Comparison of ENCODE assay signal across 30 cellular contexts in the genomic region with DNA sequence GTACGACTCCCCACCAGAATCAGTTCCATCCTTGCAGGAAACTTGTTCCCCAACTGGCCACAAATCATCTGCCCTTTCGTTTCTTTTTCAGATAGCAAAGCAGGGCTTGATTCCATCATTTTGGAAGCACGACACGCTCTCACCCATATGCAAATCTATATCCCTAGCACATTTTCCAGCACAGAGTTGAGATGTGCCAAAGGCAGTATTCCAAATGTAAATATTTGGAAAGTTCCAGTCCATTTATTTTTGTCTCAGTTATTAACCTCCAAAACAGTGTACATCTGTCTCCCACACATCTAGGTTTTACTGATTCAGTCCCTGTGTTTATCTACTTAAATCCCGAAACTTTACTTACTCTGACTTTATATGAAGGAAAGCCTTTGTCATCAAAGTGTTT.
A peak's percentile ranks its signal among the peaks of the same experiment; 100 is the strongest.
DNase-seq lines count a peak whose midpoint lies in the region; ATAC-seq, FAIRE-seq and TF ChIP-seq lines count a peak whose summit lies in the region.
"Had no signal": no experiment of that assay in that cellular context is flagged by ENCODE, and none has a peak within 500 bp of the region (broad histone marks: within the 10 kb centered on the region; RNA-seq: fewer than 3 reads in every experiment).

No MANE protein-coding gene starts in this region.

- BruUV-seq in A673 (replicated peaks; lab: Mats Ljungman, UMichigan), result no TSS peak

- H3K27ac ChIP-seq in stomach smooth muscle (ENCODE audit: low read length) (no peak overlapping the region), A673 (ENCODE audit: low read depth, low read length, poor library complexity, severe bottlenecking) (no peak overlapping the region)
- H3K27ac ChIP-seq: 22Rv1, ascending aorta, colonic mucosa, KMS-11, parathyroid adenoma, WERI-Rb-1 had no signal

- ATAC-seq in GM21381 (IDR thresholded peaks at IDR 0.05; ENCODE audit: unreplicated experiment), result no peak
- ATAC-seq: left lung had no signal

- no peak overlapping the region for H3K27ac Mint-ChIP-seq in activated T-helper 1 cell treated with anti-CD3 and anti-CD28 coated beads, Interleukin-12 subunit alpha, Interleukin-12 subunit beta, Interleukin-2, Interleukin-4 antibody, amounts not matched to agents 30 ng/mL and 10 ng/mL and 1 ng/mL, durations not matched to agents 14 hours and 24 hours and 36 hours
- H3K27ac Mint-ChIP-seq: CD4-positive, alpha-beta T cell; H9; memory B cell had no signal

- POLR2A ChIA-PET in A673 (lab: Charles Lee; ENCODE audit: low non-redundant PET), result no interaction called here

- no peak overlapping the region for H3K4me3 Mint-ChIP-seq in activated T-helper 1 cell treated with anti-CD3 and anti-CD28 coated beads, Interleukin-12 subunit alpha, Interleukin-12 subunit beta, Interleukin-2, Interleukin-4 antibody, amounts not matched to agents 30 ng/mL and 10 ng/mL and 1 ng/mL, durations not matched to agents 14 hours and 24 hours and 36 hours
- H3K4me3 Mint-ChIP-seq: CD4-positive, alpha-beta T cell; H9; memory B cell; neural crest cell had no signal

- DNase-seq in DMS153 (lab: John Stamatoyannopoulos, UW) (peak; percentile 5), DMS153 treated with DMSO at 0.1 percent for 48 hours (lab: John Stamatoyannopoulos, UW; ENCODE audit: unreplicated experiment) (no peak), NCI-H526 (lab: John Stamatoyannopoulos, UW) (peak; percentile 83 to 87), A673 (ENCODE audit: low spot score) (no peak)
- no peak for DNase-seq in activated T-helper 1 cell treated with anti-CD3 and anti-CD28 coated beads, Interleukin-12 subunit alpha, Interleukin-12 subunit beta, Interleukin-2, Interleukin-4 antibody, amounts not matched to agents 30 ng/mL and 10 ng/mL and 1 ng/mL, durations not matched to agents 14 hours and 24 hours and 36 hours (ENCODE audit: low spot score)
- DNase-seq: activated CD4-positive, alpha-beta T cell treated with anti-CD3 and anti-CD28 coated beads for 48 hours; activated gamma-delta T cell treated with Interleukin-2 at 50 U/mL for 16 hours; CD4-positive, alpha-beta T cell; colonic mucosa; effector CD8-positive, alpha-beta T cell; H9; left lung; MM.1S; NCI-H1694; NCI-H524; SIG-M5; small intestine; stimulated activated naive CD4-positive, alpha-beta T cell; T1000; WERI-Rb-1 had no signal

- no peak overlapping the region for H3K9ac ChIP-seq in stomach smooth muscle (ENCODE audit: low read length in 2 of 2)
- H3K9ac ChIP-seq: KMS-11, parathyroid adenoma had no signal

- H3K4me1 ChIP-seq in stomach smooth muscle (ENCODE audit: control insufficient read depth, insufficient read depth, low read length), result peaks cover 8% of the 10 kb centered on the region
- H3K4me1 ChIP-seq in A673 (ENCODE audit: insufficient read depth, low read length, poor library complexity, severe bottlenecking), result no peaks in the 10 kb centered on the region
- H3K4me1 ChIP-seq: ascending aorta, colonic mucosa, parathyroid adenoma had no signal

- H3K27me3 ChIP-seq in stomach smooth muscle (ENCODE audit: control insufficient read depth in 1 of 2, insufficient read depth in 2 of 2, low read length in 2 of 2), result no peaks in the 10 kb centered on the region
- H3K27me3 ChIP-seq in A673 (replicated peaks; ENCODE audit: insufficient read depth, low read depth, low read length, poor library complexity), result peaks cover 29% of the 10 kb centered on the region
- H3K27me3 ChIP-seq: ascending aorta, colonic mucosa, left lung had no signal

- H3K9me3 Mint-ChIP-seq in activated T-helper 1 cell treated with anti-CD3 and anti-CD28 coated beads, Interleukin-12 subunit alpha, Interleukin-12 subunit beta, Interleukin-2, Interleukin-4 antibody, amounts not matched to agents 30 ng/mL and 10 ng/mL and 1 ng/mL, durations not matched to agents 14 hours and 24 hours and 36 hours, result peaks cover 7% of the 10 kb centered on the region
- H3K9me3 Mint-ChIP-seq: H9 had no signal

- H3K9me3 ChIP-seq in stomach smooth muscle (ENCODE audit: control insufficient read depth in 2 of 2, low read length in 2 of 2) (no peaks in the 10 kb centered on the region), A673 (ENCODE audit: low read depth, low read length, poor library complexity, severe bottlenecking) (no peaks in the 10 kb centered on the region)
- H3K9me3 ChIP-seq: ascending aorta, colonic mucosa, left lung had no signal

- peak overlapping the region; percentile 24 to 36 for H3K4me3 ChIP-seq in stomach smooth muscle (ENCODE audit: low read length in 2 of 2)
- H3K4me3 ChIP-seq in A673 (ENCODE audit: low read depth, low read length, poor library complexity, severe bottlenecking), result no peak overlapping the region
- H3K4me3 ChIP-seq: ascending aorta, colonic mucosa, left lung had no signal

- no peaks in the 10 kb centered on the region for H3K36me3 ChIP-seq in stomach smooth muscle (ENCODE audit: control insufficient read depth in 2 of 2, insufficient read depth in 2 of 2, low read length in 2 of 2)
- H3K36me3 ChIP-seq in A673 (ENCODE audit: insufficient read depth, low read length, poor library complexity, severe bottlenecking), result no peaks in the 10 kb centered on the region
- H3K36me3 ChIP-seq: ascending aorta, colonic mucosa, left lung, WERI-Rb-1 had no signal

- H3K36me3 Mint-ChIP-seq in activated T-helper 1 cell treated with anti-CD3 and anti-CD28 coated beads, Interleukin-12 subunit alpha, Interleukin-12 subunit beta, Interleukin-2, Interleukin-4 antibody, amounts not matched to agents 30 ng/mL and 10 ng/mL and 1 ng/mL, durations not matched to agents 14 hours and 24 hours and 36 hours (ENCODE audit: low read depth), result no peaks in the 10 kb centered on the region

- peaks cover 49% of the 10 kb centered on the region for H3K27me3 Mint-ChIP-seq in activated T-helper 1 cell treated with anti-CD3 and anti-CD28 coated beads, Interleukin-12 subunit alpha, Interleukin-12 subunit beta, Interleukin-2, Interleukin-4 antibody, amounts not matched to agents 30 ng/mL and 10 ng/mL and 1 ng/mL, durations not matched to agents 14 hours and 24 hours and 36 hours (ENCODE audit: insufficient read depth)

- no peaks in the 10 kb centered on the region for H3K4me1 Mint-ChIP-seq in activated T-helper 1 cell treated with anti-CD3 and anti-CD28 coated beads, Interleukin-12 subunit alpha, Interleukin-12 subunit beta, Interleukin-2, Interleukin-4 antibody, amounts not matched to agents 30 ng/mL and 10 ng/mL and 1 ng/mL, durations not matched to agents 14 hours and 24 hours and 36 hours (ENCODE audit: low read depth)
- H3K4me1 Mint-ChIP-seq: neural crest cell had no signal

- intact Hi-C loops in A673 (cut with micrococcal nuclease; ENCODE audit: unreplicated experiment), result no loop called here
- intact Hi-C loops in activated T-helper 1 cell treated with anti-CD3 and anti-CD28 coated beads, Interleukin-12 subunit alpha, Interleukin-12 subunit beta, Interleukin-2, Interleukin-4 antibody, amounts not matched to agents 30 ng/mL and 10 ng/mL and 1 ng/mL, durations not matched to agents 14 hours and 24 hours and 36 hours (cut with micrococcal nuclease), result no loop called here

- CTCF ChIA-PET in A673 (lab: Charles Lee), result no interaction called here

- peak; percentile 39 for FAIRE-seq in endometrium (lab: Jason Lieb, UNC)
- FAIRE-seq: GM18507 had no signal

- TF ChIP-seq CTCF in A673 (conservative IDR thresholded peaks at IDR 0.05; ENCODE audit: low read depth, low read length), result no peak

Comparison
In these comparisons a context has a peak if more than half of its experiments do, and no peak if none do; other contexts are left out.
1. DNase-seq: peak in DMS153 (single experiment) and NCI-H526 (2 of 2); none in DMS153 treated with DMSO at 0.1 percent for 48 hours (single experiment), A673 (single experiment) and activated T-helper 1 cell treated with anti-CD3 and anti-CD28 coated beads, Interleukin-12 subunit alpha, Interleukin-12 subunit beta, Interleukin-2, Interleukin-4 antibody, amounts not matched to agents 30 ng/mL and 10 ng/mL and 1 ng/mL, durations not matched to agents 14 hours and 24 hours and 36 hours (single experiment).